In genomic region chr17:79075433-79075805, GRCh38 we compare ENCODE assay signal across 8 cellular contexts. TPM values are rescaled to one million over a fixed set of nuclear protein-coding genes. Genes with fewer than 3 reads are reported as not detected.
DNase-seq lines count a peak whose midpoint lies in the region; ATAC-seq, FAIRE-seq and TF ChIP-seq lines count a peak whose summit lies in the region.

No MANE protein-coding gene starts in this region.

- TF ChIP-seq CTCF in AG10803 (conservative IDR thresholded peaks at IDR 0.05; ENCODE audit: low read length) (no peak), bronchial epithelial cell (IDR thresholded peaks at IDR 0.05; ENCODE audit: insufficient read depth, low read length, severe bottlenecking) (no peak), lower leg skin (IDR thresholded peaks at IDR 0.05) (no peak)

- ATAC-seq in GM21367 (IDR thresholded peaks at IDR 0.05; ENCODE audit: unreplicated experiment): peak; percentile 9

- no peaks in the 10 kb centered on the region for H3K27me3 ChIP-seq in MG63
- no peaks in the 10 kb centered on the region for H3K27me3 ChIP-seq in bronchial epithelial cell (ENCODE audit: control insufficient read depth, insufficient read depth, low read length)

- 5 to 9% methylated on average over 7 of the region's 7 CpGs for WGBS in lower leg skin, 2 donors

- H3K4me3 ChIP-seq in AG10803 (ENCODE audit: low read length): peak overlapping the region; percentile 68
- peak overlapping the region; percentile 65 for H3K4me3 ChIP-seq in MG63
- H3K4me3 ChIP-seq in bronchial epithelial cell (ENCODE audit: low read depth, low read length): peak overlapping the region; percentile 68
- H3K4me3 ChIP-seq in lower leg skin (ENCODE audit: low read depth, poor library complexity, severe bottlenecking): peak overlapping the region; percentile 62

- H3K36me3 ChIP-seq in MG63 (peaks cover 1% of the 10 kb centered on the region; the same call in 1 of the 2 replicates), bronchial epithelial cell (ENCODE audit: control insufficient read depth, insufficient read depth, low read length) (peaks cover 3% of the 10 kb centered on the region)

- H3K27ac ChIP-seq in temporal lobe (ENCODE audit: low read depth, low read length): peak overlapping the region; percentile 50

- no peaks in the 10 kb centered on the region for H3K9me3 ChIP-seq in MG63

- FAIRE-seq in bronchial epithelial cell (lab: Jason Lieb, UNC): no peak

- DNase-seq in AG10803 (ENCODE audit: low read depth): no peak
- DNase-seq in MG63: no peak
- no peak for DNase-seq in bronchial epithelial cell (ENCODE audit: low read depth)
- DNase-seq in lower leg skin (ENCODE audit: low spot score in 2 of 2): no peak
- no peak for DNase-seq in NCI-H1105 (lab: John Stamatoyannopoulos, UW)
- no peak for DNase-seq in GF-D8 (lab: John Stamatoyannopoulos, UW)

- intact Hi-C loops in lower leg skin (cut with DNase I; ENCODE audit: low total_unique reads): no loop called here

- no peak for TF ChIP-seq POLR2A in lower leg skin (IDR thresholded peaks at IDR 0.05)

RNA-seq across cellular contexts. Expression of gene ENGASE, which starts 0.8 kb away (rescaled TPM):
- total RNA-seq in MG63 (2014; rRNA removed; shearing (Covaris generic); ENCODE audit: low replicate concordance): 10.5 and 12.4 TPM in 2 replicates
- total RNA-seq in bronchial epithelial cell (8.1 and 10.5 TPM in 2 replicates), lower leg skin (10 to 100 TPM; 16.6 to 54.5 (median 26.3) TPM), temporal lobe (16.7 TPM)

RNA-seq across cellular contexts. Expression of gene C1QTNF1, which starts 51.5 kb away (rescaled TPM):
- total RNA-seq in MG63 (2014; rRNA removed; shearing (Covaris generic); ENCODE audit: low replicate concordance): 23.1 and 38.4 TPM in 2 replicates
- total RNA-seq in bronchial epithelial cell (0.13 and 0.79 TPM in 2 replicates), lower leg skin (10 to 100 TPM; 24.3 to 53.1 (median 29.5) TPM), temporal lobe (0.98 TPM)

Comparison
In these comparisons a context has a peak if more than half of its experiments do, and no peak if none do; other contexts are left out.
1. RNA of gene C1QTNF1, which starts 51.5 kb away (total RNA-seq): 23.1 to 38.4 TPM in MG63 and 24.3 to 53.1 TPM in lower leg skin; 0.98 TPM in temporal lobe (single experiment) and 0.13 to 0.79 TPM in bronchial epithelial cell; every median in the first group is over 10 times any median in the second.
2. Peak in every context shown above with its lines, with median percentiles within 50 percentile points of each other: H3K4me3 ChIP-seq.